ENCODE assay signal across 13 cellular contexts in the genomic region with DNA sequence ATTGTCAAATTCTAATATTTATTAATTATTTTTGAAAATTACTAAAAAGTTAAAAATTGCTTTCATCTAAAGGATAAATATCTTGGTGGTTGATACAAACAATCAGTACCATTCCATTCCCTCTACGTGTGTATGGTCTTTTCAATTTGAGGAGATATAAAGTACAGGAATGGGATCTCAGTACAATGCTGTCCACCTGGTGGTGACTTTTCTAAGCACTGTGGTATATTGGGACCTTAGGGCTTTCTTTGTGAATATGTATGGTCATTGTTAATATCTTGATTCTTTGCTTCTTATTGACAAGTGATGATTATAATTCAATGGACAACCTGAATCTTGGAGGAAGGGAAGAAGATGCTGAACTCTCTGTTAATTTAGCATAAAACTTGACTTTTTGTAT.
DNase-seq lines count a peak whose midpoint lies in the region; ATAC-seq and TF ChIP-seq lines count a peak whose summit lies in the region.
"Had no signal": no experiment of that assay in that cellular context is flagged by ENCODE, and none has a peak within 500 bp of the region (broad histone marks: within the 10 kb centered on the region; RNA-seq: fewer than 3 reads in every experiment).

No MANE protein-coding gene starts in this region.

- H3K9ac ChIP-seq in mesenchymal stem cell (ENCODE audit: low read length), result no peak overlapping the region

- no peak overlapping the region for H2BK15ac ChIP-seq in mesenchymal stem cell (ENCODE audit: low read depth, poor library complexity, severe bottlenecking)

- H3K79me1 ChIP-seq in mesenchymal stem cell (replicated peaks; ENCODE audit: low read length, poor library complexity, severe bottlenecking), result peaks cover 2% of the 10 kb centered on the region

- H2BK5ac ChIP-seq in mesenchymal stem cell (ENCODE audit: low read depth, low read length, poor library complexity, severe bottlenecking), result no peak overlapping the region

- H3K23ac ChIP-seq in mesenchymal stem cell (ENCODE audit: low read length in 2 of 2), result no peak overlapping the region

- intact Hi-C loops in CD8-positive, alpha-beta T cell (cut with DNase I, micrococcal nuclease), result no loop called here

- H4K8ac ChIP-seq in mesenchymal stem cell (ENCODE audit: low read length), result no peak overlapping the region

- H3K27ac ChIP-seq in CD8-positive, alpha-beta T cell (ENCODE audit: low read depth, low read length), result no peak overlapping the region
- no peak overlapping the region for H3K27ac ChIP-seq in mesenchymal stem cell (ENCODE audit: low read length, poor library complexity, severe bottlenecking)
- H3K27ac ChIP-seq: upper lobe of right lung had no signal

- 92% methylated on average over 1 of the region's 1 CpG for WGBS in mesenchymal stem cell

- no peak overlapping the region for H3K4me3 ChIP-seq in CD8-positive, alpha-beta T cell (ENCODE audit: low read depth, low read length)
- H3K4me3 ChIP-seq in cardiac fibroblast (replicated peaks in 1 of 2; ENCODE audit: low read depth in 2 of 2, low read length in 2 of 2) (no peak overlapping the region), mesenchymal stem cell (ENCODE audit: insufficient read depth in 1 of 2, low read depth in 1 of 2, low read length in 2 of 2) (no peak overlapping the region)
- H3K4me3 ChIP-seq: upper lobe of right lung had no signal

- no peak for DNase-seq in CD8-positive, alpha-beta T cell
- peak; percentile 11 to 38 for DNase-seq in cardiac fibroblast (ENCODE audit: low read depth in 2 of 2)
- peak; percentile 24 for DNase-seq in mesenchymal stem cell
- no peak for DNase-seq in stimulated activated naive CD8-positive, alpha-beta T cell treated with anti-CD3 and anti-CD28 coated beads, Interleukin-15, amount 100 ng/mL, for 72 hours
- DNase-seq in stimulated activated CD4-positive, alpha-beta T cell treated with anti-CD3 and anti-CD28 coated beads, Interleukin-2, amount 100 ng/mL, for 24 hours, result no peak
- DNase-seq: DMS153, H7, NCI-H2029 treated with DMSO at 0.1 percent for 48 hours, occipital lobe, upper lobe of right lung had no signal

- TF ChIP-seq CTCF in CD8-positive, alpha-beta T cell (IDR thresholded peaks at IDR 0.05), result peak; percentile 19
- peak; percentile 19; the same call in 1 of the 2 replicates for TF ChIP-seq CTCF in LNCAP (IDR thresholded peaks at IDR 0.05)
- TF ChIP-seq CTCF in cardiac fibroblast (IDR thresholded peaks at IDR 0.05; ENCODE audit: low read depth, low read length), result peak; percentile 29

- no peak overlapping the region for H3K4me2 ChIP-seq in mesenchymal stem cell (ENCODE audit: low read length, poor library complexity, severe bottlenecking)

- H3K4me3 Mint-ChIP-seq in CD8-positive, alpha-beta T cell, result no peak overlapping the region
- no peak overlapping the region for H3K4me3 Mint-ChIP-seq in stimulated activated naive CD8-positive, alpha-beta T cell treated with anti-CD3 and anti-CD28 coated beads, Interleukin-15, amount 100 ng/mL, for 72 hours

- H2AFZ ChIP-seq in mesenchymal stem cell (ENCODE audit: low read depth, low read length), result no peak overlapping the region

- no peak overlapping the region for H2BK12ac ChIP-seq in mesenchymal stem cell (ENCODE audit: low read length in 2 of 2)

- CTCF ChIA-PET in CD8-positive, alpha-beta T cell (lab: Charles Lee), result no interaction called here

- H3K14ac ChIP-seq in mesenchymal stem cell (ENCODE audit: low read length in 2 of 2), result no peak overlapping the region

- no peak overlapping the region for H3K27ac Mint-ChIP-seq in CD8-positive, alpha-beta T cell
- no peak overlapping the region for H3K27ac Mint-ChIP-seq in stimulated activated naive CD8-positive, alpha-beta T cell treated with anti-CD3 and anti-CD28 coated beads, Interleukin-15, amount 100 ng/mL, for 72 hours

- H3K9me3 ChIP-seq in CD8-positive, alpha-beta T cell (ENCODE audit: low read length), result no peaks in the 10 kb centered on the region
- peaks cover 2% of the 10 kb centered on the region for H3K9me3 ChIP-seq in mesenchymal stem cell (ENCODE audit: control insufficient read depth, low read length)
- H3K9me3 ChIP-seq: upper lobe of right lung had no signal

- no peak overlapping the region for H2BK120ac ChIP-seq in mesenchymal stem cell (ENCODE audit: low read depth, low read length)

- H3K36me3 ChIP-seq in CD8-positive, alpha-beta T cell (ENCODE audit: insufficient read depth, low read length), result no peaks in the 10 kb centered on the region
- peaks cover 10 to 62% of the 10 kb centered on the region in 2 experiments for H3K36me3 ChIP-seq in mesenchymal stem cell (ENCODE audit: control insufficient read depth in 1 of 2, insufficient read depth in 2 of 2, low read depth in 1 of 2, low read length in 2 of 2)

- H3K18ac ChIP-seq in mesenchymal stem cell (ENCODE audit: low read depth in 1 of 2, low read length in 2 of 2), result no peak overlapping the region

- no peak for ATAC-seq in CD8-positive, alpha-beta T cell
- ATAC-seq in GM21390 (IDR thresholded peaks at IDR 0.05; ENCODE audit: unreplicated experiment), result no peak
- ATAC-seq in stimulated activated naive CD8-positive, alpha-beta T cell treated with anti-CD3 and anti-CD28 coated beads, Interleukin-15, amount 100 ng/mL, for 72 hours, result no peak
- no peak for ATAC-seq in HG03378 (IDR thresholded peaks at IDR 0.05; ENCODE audit: unreplicated experiment)
- ATAC-seq: upper lobe of right lung had no signal

- no peaks in the 10 kb centered on the region for H3K4me1 Mint-ChIP-seq in CD8-positive, alpha-beta T cell (ENCODE audit: low read depth)
- no peaks in the 10 kb centered on the region for H3K4me1 Mint-ChIP-seq in stimulated activated naive CD8-positive, alpha-beta T cell treated with anti-CD3 and anti-CD28 coated beads, Interleukin-15, amount 100 ng/mL, for 72 hours

- no peaks in the 10 kb centered on the region for H3K27me3 Mint-ChIP-seq in CD8-positive, alpha-beta T cell (ENCODE audit: low read depth)
- no peaks in the 10 kb centered on the region for H3K27me3 Mint-ChIP-seq in stimulated activated naive CD8-positive, alpha-beta T cell treated with anti-CD3 and anti-CD28 coated beads, Interleukin-15, amount 100 ng/mL, for 72 hours

- no peaks in the 10 kb centered on the region for H3K4me1 ChIP-seq in CD8-positive, alpha-beta T cell (ENCODE audit: insufficient read depth, low read length)
- H3K4me1 ChIP-seq in mesenchymal stem cell (ENCODE audit: control insufficient read depth, insufficient read depth, low read depth, low read length), result no peaks in the 10 kb centered on the region
- H3K4me1 ChIP-seq: upper lobe of right lung had no signal

- POLR2A ChIA-PET in CD8-positive, alpha-beta T cell (lab: Charles Lee), result interaction anchor here (0.5 kb wide), 1 partner anchor 14 kb away, joined by 5 read pairs; no protein-coding TSS in a partner anchor

- H3K27me3 ChIP-seq in CD8-positive, alpha-beta T cell (ENCODE audit: insufficient read depth, low read length), result no peaks in the 10 kb centered on the region
- no peaks in the 10 kb centered on the region for H3K27me3 ChIP-seq in mesenchymal stem cell (ENCODE audit: control insufficient read depth in 1 of 2, insufficient read depth in 1 of 2, low read length in 2 of 2)
- H3K27me3 ChIP-seq: upper lobe of right lung had no signal

- no peak overlapping the region for H4K91ac ChIP-seq in mesenchymal stem cell (ENCODE audit: low read length)

- H3K36me3 Mint-ChIP-seq in CD8-positive, alpha-beta T cell, result peaks cover 35% of the 10 kb centered on the region

- no peak overlapping the region for H3K4ac ChIP-seq in mesenchymal stem cell (ENCODE audit: low read depth in 1 of 2, low read length in 2 of 2)

- H3K9me3 Mint-ChIP-seq in CD8-positive, alpha-beta T cell, result no peaks in the 10 kb centered on the region
- H3K9me3 Mint-ChIP-seq in stimulated activated naive CD8-positive, alpha-beta T cell treated with anti-CD3 and anti-CD28 coated beads, Interleukin-15, amount 100 ng/mL, for 72 hours, result peaks cover 1 to 6% of the 10 kb centered on the region in 2 donors

- H2AK5ac ChIP-seq in mesenchymal stem cell (ENCODE audit: low read length, severe bottlenecking), result no peak overlapping the region

Comparison
In these comparisons a context has a peak if more than half of its experiments do, and no peak if none do; other contexts are left out.
1. DNase-seq: peak in cardiac fibroblast (2 of 2) and mesenchymal stem cell (single experiment); none in CD8-positive, alpha-beta T cell (0 of 7), stimulated activated naive CD8-positive, alpha-beta T cell treated with anti-CD3 and anti-CD28 coated beads, Interleukin-15, amount 100 ng/mL, for 72 hours (0 of 2) and stimulated activated CD4-positive, alpha-beta T cell treated with anti-CD3 and anti-CD28 coated beads, Interleukin-2, amount 100 ng/mL, for 24 hours (0 of 2).
2. Peak in every context shown above with its lines, with median percentiles within 50 percentile points of each other: CTCF ChIP-seq.